Comparison of ENCODE assay signal across 8 cellular contexts in genomic region chr14:69613312-69614073, GRCh38. TPM values are rescaled to one million over a fixed set of nuclear protein-coding genes. Genes with fewer than 3 reads are reported as not detected.
DNase-seq lines count a peak whose midpoint lies in the region; ATAC-seq, FAIRE-seq and TF ChIP-seq lines count a peak whose summit lies in the region.

No MANE protein-coding gene starts in this region.

- H3K36me3 Mint-ChIP-seq in activated T-cell treated with anti-CD3 and anti-CD28 coated beads, Interleukin-2, amount 50 U/mL, for 4 hours (ENCODE audit: insufficient read depth) = peaks cover 20% of the 10 kb centered on the region
- peaks cover 3% of the 10 kb centered on the region for H3K36me3 Mint-ChIP-seq in activated naive CD8-positive, alpha-beta T cell

- H3K27me3 Mint-ChIP-seq in activated T-cell treated with anti-CD3 and anti-CD28 coated beads, Interleukin-2, amount 50 U/mL, for 4 hours (ENCODE audit: low read depth) = no peaks in the 10 kb centered on the region
- no peaks in the 10 kb centered on the region for H3K27me3 Mint-ChIP-seq in activated naive CD8-positive, alpha-beta T cell

- H3K79me2 ChIP-seq in HepG2 (ENCODE audit: insufficient read depth, low read length) = peaks cover 41% of the 10 kb centered on the region

- intact Hi-C loops in HepG2 (cut with micrococcal nuclease; ENCODE audit: unreplicated experiment) = loop anchor here (5.0 kb wide), 1 partner anchor 99 kb away; no protein-coding TSS in a partner anchor

- H4K20me1 ChIP-seq in HepG2 (ENCODE audit: insufficient read depth, low read length) = no peaks in the 10 kb centered on the region

- H3K27me3 ChIP-seq in HepG2 (ENCODE audit: control insufficient read depth in 1 of 2, insufficient read depth in 2 of 2, low read length in 2 of 2) (no peaks in the 10 kb centered on the region; a peak in 1 of 5 replicates), thymus (ENCODE audit: control insufficient read depth, insufficient read depth) (no peaks in the 10 kb centered on the region)

- peak overlapping the region; percentile 98 for H3K27ac Mint-ChIP-seq in activated naive CD8-positive, alpha-beta T cell

- no peak for TF ChIP-seq EP300 in HepG2 (IDR thresholded peaks at IDR 0.05; ENCODE audit: low read depth in 2 of 2, low read length in 2 of 2)
- no peak for TF ChIP-seq EP300 in HepG2 (CRISPR knock-in tag; IDR thresholded peaks at IDR 0.05; ENCODE audit: borderline replicate concordance)

- H3K9ac ChIP-seq in HepG2 (ENCODE audit: insufficient read depth, low read depth, low read length) = peak overlapping the region; percentile 74; the same call in 1 of the 2 replicates

- no peak overlapping the region for H2AFZ ChIP-seq in HepG2 (ENCODE audit: low read length)

- TF ChIP-seq RAD21 in HepG2 (CRISPR knock-in tag; IDR thresholded peaks at IDR 0.05) = no peak

- DNase-seq in activated T-cell treated with anti-CD3 and anti-CD28 coated beads, Interleukin-2, amount 50 U/mL, for 4 hours = no peak
- no peak for DNase-seq in activated T-cell treated with anti-CD3 and anti-CD28 coated beads, Interleukin-2, amount 50 U/mL, for 1 hour
- DNase-seq in HepG2 (ENCODE audit: low spot score) = no peak
- DNase-seq in SKM-1 treated with dmso at 0.1 percent for 144 hours (lab: John Stamatoyannopoulos, UW; ENCODE audit: unreplicated experiment) = no peak
- no peak for DNase-seq in frontal cortex (ENCODE audit: low spot score in 2 of 2)

- CTCF ChIA-PET in HepG2 (lab: Yijun Ruan, JAX; ENCODE audit: low intra/inter-chr PET ratio, low total read pairs) = no interaction called here

- BruUV-seq in HepG2 (replicated peaks; lab: Mats Ljungman, UMichigan) = no TSS peak

- POLR2A ChIA-PET in HepG2 (lab: Yijun Ruan, JAX) = interaction anchor here (1.1 kb wide), 1 partner anchor 35 kb away, joined by 5 read pairs; no protein-coding TSS in a partner anchor

- H3K4me3 ChIP-seq in HepG2 (replicated peaks in 1 of 3; ENCODE audit: insufficient read depth in 1 of 3, low read depth in 2 of 3, low read length in 3 of 3) = peak overlapping the region in 2 of 3 experiments; percentile 87 to 92; a peak in 3 of 6 replicates
- H3K4me3 ChIP-seq in thymus (ENCODE audit: low read length) = peak overlapping the region; percentile 20

- FAIRE-seq in HepG2 (lab: Jason Lieb, UNC) = no peak
- no peak for FAIRE-seq in frontal cortex (lab: Jason Lieb, UNC)

- no peaks in the 10 kb centered on the region for H3K9me3 ChIP-seq in HepG2 (ENCODE audit: low read length)
- H3K9me3 ChIP-seq in thymus (ENCODE audit: control insufficient read depth) = no peaks in the 10 kb centered on the region

- H3K9me3 Mint-ChIP-seq in activated T-cell treated with anti-CD3 and anti-CD28 coated beads, Interleukin-2, amount 50 U/mL, for 4 hours = no peaks in the 10 kb centered on the region
- H3K9me3 Mint-ChIP-seq in activated naive CD8-positive, alpha-beta T cell (ENCODE audit: low read depth) = no peaks in the 10 kb centered on the region

- H3K36me3 ChIP-seq in HepG2 (replicated peaks in 1 of 2; ENCODE audit: control insufficient read depth in 1 of 2, insufficient read depth in 2 of 2, low read length in 2 of 2) (no peaks in the 10 kb centered on the region; a peak in 1 of 5 replicates), thymus (ENCODE audit: control insufficient read depth, insufficient read depth) (no peaks in the 10 kb centered on the region)

- ATAC-seq in activated T-cell treated with anti-CD3 and anti-CD28 coated beads, Interleukin-2, amount 50 U/mL, for 4 hours = no peak
- no peak for ATAC-seq in HepG2
- no peak for ATAC-seq in GM21423 (IDR thresholded peaks at IDR 0.05; ENCODE audit: unreplicated experiment)

- TF ChIP-seq POLR2A in HepG2 (IDR thresholded peaks at IDR 0.05; ENCODE audit: insufficient read depth in 1 of 2, low read depth in 2 of 2, low read length in 2 of 2) = no peak

- no peak for TF ChIP-seq CTCF in HepG2 (CRISPR knock-in tag; IDR thresholded peaks at IDR 0.05)

- 81% methylated on average over 4 of the region's 4 CpGs for WGBS in HepG2 (ENCODE audit: low lambda C conversion rate)
- WGBS in thymus = 91% methylated on average over 4 of the region's 4 CpGs

- H3K4me2 ChIP-seq in HepG2 (ENCODE audit: low read depth, low read length) = peak overlapping the region; percentile 80

- H3K27ac ChIP-seq in HepG2 (ENCODE audit: extremely low read length, insufficient read depth, low read length) (no peak overlapping the region), thymus (ENCODE audit: low read depth) (peak overlapping the region; percentile 74)

- peaks cover 59% of the 10 kb centered on the region for H3K4me1 ChIP-seq in HepG2 (ENCODE audit: insufficient read depth, low read length)
- peaks cover 39% of the 10 kb centered on the region for H3K4me1 ChIP-seq in thymus (ENCODE audit: control insufficient read depth, insufficient read depth, low read length)

- in situ Hi-C loops in HepG2 (cut with HindIII; ENCODE audit: extremely low pct_ligation_motif_present, low pct_unique_long_range_greater_than_20kb) = no loop called here

- peaks cover 64% of the 10 kb centered on the region for H3K4me1 Mint-ChIP-seq in activated T-cell treated with anti-CD3 and anti-CD28 coated beads, Interleukin-2, amount 50 U/mL, for 4 hours (ENCODE audit: low read depth)
- H3K4me1 Mint-ChIP-seq in activated naive CD8-positive, alpha-beta T cell (ENCODE audit: low read depth) = peaks cover 78% of the 10 kb centered on the region

- H3K4me3 Mint-ChIP-seq in activated T-cell treated with anti-CD3 and anti-CD28 coated beads, Interleukin-2, amount 50 U/mL, for 4 hours = peak overlapping the region; percentile 99
- H3K4me3 Mint-ChIP-seq in activated naive CD8-positive, alpha-beta T cell = peak overlapping the region; percentile 96

TF ChIP-seq in HepG2, 621 proteins besides CTCF, POLR2A, EP300 and RAD21:
- TF ChIP-seq HOXD1 (CRISPR knock-in tag; IDR thresholded peaks at IDR 0.05) = no peak
- TF ChIP-seq NFATC3 (CRISPR knock-in tag; IDR thresholded peaks at IDR 0.05) = no peak
- no peak for TF ChIP-seq FLYWCH1 (CRISPR knock-in tag; IDR thresholded peaks at IDR 0.05)
- TF ChIP-seq ZKSCAN8 (CRISPR knock-in tag; IDR thresholded peaks at IDR 0.05; ENCODE audit: borderline replicate concordance) = peak; percentile 69; the same call in 1 of the 2 replicates

RNA-seq across cellular contexts. Expression of gene SUSD6, which starts 2.1 kb away (rescaled TPM):
- total RNA-seq in activated T-cell treated with anti-CD3 and anti-CD28 coated beads, Interleukin-2, amount 50 U/mL, for 4 hours = 100 to 1,000 TPM in 2 of 3 donors, 10 to 100 TPM in 1; 97.4 to 108 (median 103) TPM
- total RNA-seq in HepG2 (2016; rRNA removed; fragmentation: Illumina TruSeq; extraction: Trizol) = 4.8 and 7.2 TPM in 2 replicates
- total RNA-seq in HepG2 (2016; cell fraction: cytosol; rRNA removed; fragmentation: Illumina TruSeq; extraction: Trizol; ENCODE audit: low read depth) = 0.53 and 0.71 TPM in 2 replicates
- 3.7 and 7.0 TPM in 2 replicates for total RNA-seq in HepG2 (2016; cell fraction: insoluble cytoplasmic fraction; rRNA removed; fragmentation: Illumina TruSeq; extraction: Trizol)
- total RNA-seq in HepG2 (2016; cell fraction: membrane; rRNA removed; fragmentation: Illumina TruSeq; extraction: Trizol) = 2.4 and 2.6 TPM in 2 replicates
- 11.6 and 12.8 TPM in 2 replicates for total RNA-seq in HepG2 (2016; cell fraction: nucleus; rRNA removed; fragmentation: Illumina TruSeq; extraction: Trizol)
- polyA plus RNA-seq in HepG2 (2011; rRNA removed) = 7.4 and 9.4 TPM in 2 replicates
- 3.9 and 4.6 TPM in 2 replicates for polyA plus RNA-seq in HepG2 (2011; cell fraction: cytosol; rRNA removed)
- polyA plus RNA-seq in HepG2 (2011; cell fraction: nucleus; rRNA removed) = 17.5 and 19.4 TPM in 2 replicates
- polyA plus RNA-seq in HepG2 (2012) = 5.8 and 6.9 TPM in 2 replicates
- polyA plus RNA-seq in HepG2 (2016; cell fraction: cytosol; fragmentation: Illumina TruSeq; extraction: Trizol; ENCODE audit: low read depth) = 0.43 and 0.46 TPM in 2 replicates
- 3.1 and 3.3 TPM in 2 replicates for polyA plus RNA-seq in HepG2 (2016; cell fraction: insoluble cytoplasmic fraction; fragmentation: Illumina TruSeq; extraction: Trizol; ENCODE audit: low read depth)
- polyA plus RNA-seq in HepG2 (2016; cell fraction: membrane; fragmentation: Illumina TruSeq; extraction: Trizol; ENCODE audit: low read depth) = 0.96 and 1.2 TPM in 2 replicates
- 14.7 and 15.5 TPM in 2 replicates for polyA plus RNA-seq in HepG2 (2016; cell fraction: nucleus; fragmentation: Illumina TruSeq; extraction: Trizol; ENCODE audit: insufficient read depth, low read depth)
- polyA minus RNA-seq in HepG2 (2011; rRNA and poly(A)+ RNA removed; ENCODE audit: low replicate concordance) = 7.6 and 16.1 TPM in 2 replicates
- polyA minus RNA-seq in HepG2 (2011; cell fraction: cytosol; rRNA and poly(A)+ RNA removed) = 5.3 and 6.9 TPM in 2 replicates
- polyA minus RNA-seq in HepG2 (2011; cell fraction: nucleus; rRNA and poly(A)+ RNA removed) = 12.5 and 13.1 TPM in 2 replicates
- polyA plus RNA-seq in thymus = 23.7 TPM
- total RNA-seq in frontal cortex = 4.9 TPM

RNA-seq across cellular contexts. Expression of gene CCDC177, which starts 38.8 kb away (rescaled TPM):
- total RNA-seq in activated T-cell treated with anti-CD3 and anti-CD28 coated beads, Interleukin-2, amount 50 U/mL, for 4 hours = under 1 TPM in 1 of 3 donors, not detected in 2; 0.05 TPM
- total RNA-seq in HepG2 (2016; rRNA removed; fragmentation: Illumina TruSeq; extraction: Trizol) (not detected in 2 replicates), frontal cortex (4.5 TPM)
- not detected in 2 replicates for total RNA-seq in HepG2 (2016; cell fraction: cytosol; rRNA removed; fragmentation: Illumina TruSeq; extraction: Trizol; ENCODE audit: low read depth)
- total RNA-seq in HepG2 (2016; cell fraction: insoluble cytoplasmic fraction; rRNA removed; fragmentation: Illumina TruSeq; extraction: Trizol) = not detected in 2 replicates
- total RNA-seq in HepG2 (2016; cell fraction: membrane; rRNA removed; fragmentation: Illumina TruSeq; extraction: Trizol) = not detected in 2 replicates
- not detected in 2 replicates for total RNA-seq in HepG2 (2016; cell fraction: nucleus; rRNA removed; fragmentation: Illumina TruSeq; extraction: Trizol)
- polyA plus RNA-seq in HepG2 (2011; rRNA removed) (not detected in 2 replicates), thymus (0.02 TPM)
- not detected in 2 replicates for polyA plus RNA-seq in HepG2 (2011; cell fraction: cytosol; rRNA removed)
- polyA plus RNA-seq in HepG2 (2011; cell fraction: nucleus; rRNA removed) = not detected in 2 replicates
- not detected in 2 replicates for polyA plus RNA-seq in HepG2 (2012)
- not detected in 2 replicates for polyA plus RNA-seq in HepG2 (2016; cell fraction: cytosol; fragmentation: Illumina TruSeq; extraction: Trizol; ENCODE audit: low read depth)
- polyA plus RNA-seq in HepG2 (2016; cell fraction: insoluble cytoplasmic fraction; fragmentation: Illumina TruSeq; extraction: Trizol; ENCODE audit: low read depth) = not detected in 2 replicates
- polyA plus RNA-seq in HepG2 (2016; cell fraction: membrane; fragmentation: Illumina TruSeq; extraction: Trizol; ENCODE audit: low read depth) = not detected in 2 replicates
- polyA plus RNA-seq in HepG2 (2016; cell fraction: nucleus; fragmentation: Illumina TruSeq; extraction: Trizol; ENCODE audit: insufficient read depth, low read depth) = not detected in 2 replicates
- 0.33 TPM in 1 of 2 replicates, not detected in the other for polyA minus RNA-seq in HepG2 (2011; rRNA and poly(A)+ RNA removed; ENCODE audit: low replicate concordance)
- not detected in 2 replicates for polyA minus RNA-seq in HepG2 (2011; cell fraction: cytosol; rRNA and poly(A)+ RNA removed)
- polyA minus RNA-seq in HepG2 (2011; cell fraction: nucleus; rRNA and poly(A)+ RNA removed) = not detected in 2 replicates

Comparison
In these comparisons a context has a peak if more than half of its experiments do, and no peak if none do; other contexts are left out.
1. RNA of gene SUSD6, which starts 2.1 kb away (total RNA-seq): 97.4 to 108 TPM in activated T-cell treated with anti-CD3 and anti-CD28 coated beads, Interleukin-2, amount 50 U/mL, for 4 hours; 0.53 to 12.8 TPM in HepG2 and 4.9 TPM in frontal cortex (single experiment); every median in the first group is over 4 times any median in the second.